9 cellular contexts compared by ENCODE assay signal in genomic region chr4:154585369-154586018, GRCh38. TPM values are rescaled to one million over a fixed set of nuclear protein-coding genes. Genes with fewer than 3 reads are reported as not detected.
"Had no signal": no experiment of that assay in that cellular context is flagged by ENCODE, and none has a peak within 500 bp of the region (broad histone marks: within the 10 kb centered on the region; RNA-seq: fewer than 3 reads in every experiment).

No MANE protein-coding gene starts in this region.

- H3K27ac ChIP-seq: HL-60 had no signal

- H3K4me2 ChIP-seq: GM23338 had no signal

- DNase-seq: H9, HCEC 1CT, IMR-90, KBM-7 had no signal

- FAIRE-seq: H1, H54 had no signal

- H3K4me3 ChIP-seq: GM23338 had no signal

- H2AFZ ChIP-seq: GM23338 had no signal

- ATAC-seq: GM23338 had no signal

RNA-seq across cellular contexts. Expression of gene FGA, which starts 5.0 kb away (rescaled TPM):
- total RNA-seq: GM23338, H1, H9, HT1080, IMR-90 had no signal
- polyA plus RNA-seq: GM23338, H1, IMR-90 had no signal

RNA-seq across cellular contexts. Expression of gene FGB, which starts 22.7 kb away (rescaled TPM):
- total RNA-seq: GM23338, H1, H9, HT1080, IMR-90 had no signal
- polyA plus RNA-seq: GM23338, H1, IMR-90 had no signal

RNA-seq across cellular contexts. Expression of gene FGG, which starts 27.0 kb away (rescaled TPM):
- total RNA-seq: GM23338, H1, H9, IMR-90 had no signal
- polyA plus RNA-seq: GM23338, H1, IMR-90 had no signal
